8 cellular contexts compared by ENCODE assay signal in the genomic region with DNA sequence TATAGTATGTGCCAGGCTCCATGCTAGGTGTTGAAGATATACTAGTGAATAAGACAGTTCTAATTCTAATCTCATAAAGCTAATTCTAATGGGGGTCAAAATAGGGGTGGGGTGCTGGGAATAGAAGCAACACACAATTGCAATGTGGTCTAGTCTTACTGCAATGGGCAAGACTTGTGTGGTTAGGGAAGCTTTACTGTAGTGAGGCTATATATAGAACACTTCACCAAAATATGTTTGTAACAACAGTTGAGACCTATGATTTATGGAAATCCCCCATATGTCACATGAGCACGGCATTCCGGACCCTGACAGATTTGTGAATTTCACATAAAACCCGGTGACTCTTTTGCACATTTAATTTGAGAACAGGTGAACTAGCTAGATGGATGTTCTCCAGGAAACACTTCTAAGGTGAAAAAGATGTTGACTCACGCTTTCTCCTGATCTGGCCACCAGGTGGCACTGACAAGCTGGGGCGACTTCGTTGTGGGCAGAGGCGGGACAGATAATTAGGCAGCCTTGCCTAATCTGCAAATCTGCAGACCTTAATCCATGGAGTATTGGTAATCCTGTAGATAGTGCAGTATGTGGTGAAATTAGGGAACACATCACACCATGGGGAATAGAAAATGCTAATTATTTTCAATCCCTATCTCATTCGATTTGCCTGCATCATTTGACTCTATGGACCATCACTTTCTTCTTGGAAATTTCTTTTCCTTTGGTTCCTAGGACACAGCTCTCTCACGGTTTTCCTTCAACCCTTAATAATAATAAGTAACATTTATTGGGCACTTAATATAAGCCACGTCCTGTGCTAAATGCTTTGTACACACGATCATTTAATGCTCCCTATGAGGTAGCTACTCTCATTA. TPM values are rescaled to one million over a fixed set of nuclear protein-coding genes. Genes with fewer than 3 reads are reported as not detected.
DNase-seq lines count a peak whose midpoint lies in the region; ATAC-seq and TF ChIP-seq lines count a peak whose summit lies in the region.

No MANE protein-coding gene starts in this region.

- H3K9me3 Mint-ChIP-seq in activated naive CD4-positive, alpha-beta T cell treated with anti-CD3 and anti-CD28 coated beads for 36 hours = no peaks in the 10 kb centered on the region

- no peak overlapping the region for H3K4me3 ChIP-seq in LNCaP clone FGC (ENCODE audit: low read depth, low read length)
- no peak overlapping the region for H3K4me3 ChIP-seq in SK-N-MC
- no peak overlapping the region for H3K4me3 ChIP-seq in cardiac muscle cell

- peaks cover 53% of the 10 kb centered on the region for H3K27me3 ChIP-seq in cardiac muscle cell

- no peaks in the 10 kb centered on the region for H3K4me1 ChIP-seq in cardiac muscle cell (ENCODE audit: low read depth)

- H3K27ac ChIP-seq in SK-N-MC (peak overlapping the region; percentile 64; the same call in 1 of the 2 replicates), cardiac muscle cell (no peak overlapping the region)

- H3K36me3 Mint-ChIP-seq in activated naive CD4-positive, alpha-beta T cell treated with anti-CD3 and anti-CD28 coated beads for 36 hours (ENCODE audit: low read depth) = peaks cover 11% of the 10 kb centered on the region

- CTCF ChIA-PET in activated naive CD4-positive, alpha-beta T cell treated with anti-CD3 and anti-CD28 coated beads for 36 hours (lab: Charles Lee) = interaction anchor here (0.6 to 4.0 kb wide), 57 partner anchors 9 to 1032 kb away, joined by 3 to 179 read pairs (median 4); partner anchors contain the start of gene KIAA0040

- peaks cover 24% of the 10 kb centered on the region for H3K4me1 Mint-ChIP-seq in activated naive CD4-positive, alpha-beta T cell treated with anti-CD3 and anti-CD28 coated beads for 36 hours (ENCODE audit: low read depth)

- no peak overlapping the region for H3K27ac Mint-ChIP-seq in activated naive CD4-positive, alpha-beta T cell treated with anti-CD3 and anti-CD28 coated beads for 36 hours

- ATAC-seq in GM18498 (IDR thresholded peaks at IDR 0.05; ENCODE audit: unreplicated experiment) = peak; percentile 50
- ATAC-seq in GM18873 (IDR thresholded peaks at IDR 0.05; ENCODE audit: low FRiP score, unreplicated experiment) = no peak

- H3K9ac ChIP-seq in SK-N-MC (ENCODE audit: insufficient read length) = no peak overlapping the region

- H3K36me3 ChIP-seq in SK-N-MC (ENCODE audit: insufficient read depth, low read length) (no peaks in the 10 kb centered on the region), cardiac muscle cell (no peaks in the 10 kb centered on the region)

- DNase-seq in A172 (ENCODE audit: low spot score) (peak; percentile 57), LNCaP clone FGC (ENCODE audit: low read depth) (peak; percentile 39), SK-N-MC (ENCODE audit: low read depth, low spot score) (no peak), cardiac muscle cell (ENCODE audit: low read depth in 1 of 2, low spot score in 1 of 2) (peak; percentile 57 to 68), retina (peak; percentile 58)
- peak; percentile 87 for DNase-seq in activated naive CD4-positive, alpha-beta T cell treated with anti-CD3 and anti-CD28 coated beads for 36 hours

- peaks cover 25% of the 10 kb centered on the region for H3K27me3 Mint-ChIP-seq in activated naive CD4-positive, alpha-beta T cell treated with anti-CD3 and anti-CD28 coated beads for 36 hours (ENCODE audit: low read depth)

- peak; percentile 96 for TF ChIP-seq CTCF in LNCaP clone FGC (IDR thresholded peaks at IDR 0.05; ENCODE audit: control insufficient read depth, extremely low read depth, insufficient read depth)
- peak; percentile 90 for TF ChIP-seq CTCF in cardiac muscle cell (IDR thresholded peaks at IDR 0.05; ENCODE audit: low read depth, low read length)

- intact Hi-C loops in activated naive CD4-positive, alpha-beta T cell treated with anti-CD3 and anti-CD28 coated beads for 36 hours (cut with micrococcal nuclease) = loop anchor here (1.0 to 5.0 kb wide), 7 partner anchors 34 to 1727 kb away; partner anchors contain the start of gene TNR

- no peak overlapping the region for H3K4me3 Mint-ChIP-seq in activated naive CD4-positive, alpha-beta T cell treated with anti-CD3 and anti-CD28 coated beads for 36 hours

- H3K9me3 ChIP-seq in SK-N-MC (ENCODE audit: low read depth, low read length) (no peaks in the 10 kb centered on the region), cardiac muscle cell (ENCODE audit: low read depth) (no peaks in the 10 kb centered on the region)

RNA-seq across cellular contexts. Expression of gene KIAA0040, which starts 37.7 kb away (rescaled TPM):
- 0.24 TPM in 1 of 2 replicates, not detected in the other for total RNA-seq in A172 (2014; rRNA removed; shearing (Covaris generic))
- 10 to 100 TPM; 19.5 to 21.4 TPM for total RNA-seq in activated naive CD4-positive, alpha-beta T cell treated with anti-CD3 and anti-CD28 coated beads for 36 hours
- total RNA-seq in cardiac muscle cell = 1.6 and 1.9 TPM in 2 replicates
- 1.4 and 2.4 TPM in 2 replicates for polyA plus RNA-seq in cardiac muscle cell
